ENCODE assay signal across 22 cellular contexts in genomic region chr18:62810682-62811081, GRCh38.
"Had no signal": no experiment of that assay in that cellular context is flagged by ENCODE, and none has a peak within 500 bp of the region (broad histone marks: within the 10 kb centered on the region; RNA-seq: fewer than 3 reads in every experiment).

No MANE protein-coding gene starts in this region.

- H3K9me3 ChIP-seq: esophagus squamous epithelium, neutrophil, pancreas, right lobe of liver, thoracic aorta, tibial nerve, upper lobe of left lung had no signal

- H3K27me3 Mint-ChIP-seq: effector memory CD8-positive, alpha-beta T cell; memory B cell; progenitor cell of endocrine pancreas; stimulated activated naive B cell treated with anti-CD40 and anti-IgM and Interleukin-4, amounts not matched to agents 10 μg/mL and 1 μg/mL and 100 μg/mL, for 72 hours; stimulated activated naive CD8-positive, alpha-beta T cell treated with anti-CD3 and anti-CD28 coated beads, Interleukin-15, Interleukin-2, amounts not matched to agents 100 ng/mL and 50 ng/mL, for 24 hours had no signal

- H3K27ac Mint-ChIP-seq: effector memory CD8-positive, alpha-beta T cell; memory B cell; natural killer cell; progenitor cell of endocrine pancreas; stimulated activated naive B cell treated with anti-CD40 and anti-IgM and Interleukin-4, amounts not matched to agents 10 μg/mL and 1 μg/mL and 100 μg/mL, for 72 hours; stimulated activated naive CD8-positive, alpha-beta T cell treated with anti-CD3 and anti-CD28 coated beads, Interleukin-15, Interleukin-2, amounts not matched to agents 100 ng/mL and 50 ng/mL, for 24 hours had no signal

- H3K9me3 Mint-ChIP-seq: effector memory CD8-positive, alpha-beta T cell; natural killer cell; stimulated activated naive CD8-positive, alpha-beta T cell treated with anti-CD3 and anti-CD28 coated beads, Interleukin-15, Interleukin-2, amounts not matched to agents 100 ng/mL and 50 ng/mL, for 24 hours had no signal

- H3K36me3 ChIP-seq: esophagus squamous epithelium, neutrophil, pancreas, right lobe of liver, thoracic aorta, tibial nerve, upper lobe of left lung had no signal

- H3K27ac ChIP-seq: esophagus squamous epithelium, neutrophil, pancreas, right lobe of liver, thoracic aorta, tibial nerve, upper lobe of left lung had no signal

- H3K36me3 Mint-ChIP-seq: memory B cell, natural killer cell had no signal

- H3K4me3 ChIP-seq: esophagus squamous epithelium, lung, pancreas, right lobe of liver, thoracic aorta, tibial nerve, upper lobe of left lung had no signal

- DNase-seq: cortex of kidney; effector memory CD8-positive, alpha-beta T cell; erythroblast; esophagus squamous epithelium; foreskin melanocyte; kidney; natural killer cell; pancreas; right lobe of liver; small intestine; stimulated activated CD4-positive, alpha-beta T cell treated with anti-CD3 and anti-CD28 coated beads, Interleukin-15, amount 100 ng/mL, for 24 hours; stimulated activated CD4-positive, alpha-beta T cell treated with anti-CD3 and anti-CD28 coated beads, Interleukin-2, amount 100 ng/mL, for 48 hours; stimulated activated naive B cell treated with anti-CD40 and anti-IgM and Interleukin-4, amounts not matched to agents 10 μg/mL and 1 μg/mL and 100 μg/mL, for 72 hours; upper lobe of left lung had no signal

- H3K4me3 Mint-ChIP-seq: effector memory CD8-positive, alpha-beta T cell; memory B cell; natural killer cell; neural crest cell; stimulated activated naive B cell treated with anti-CD40 and anti-IgM and Interleukin-4, amounts not matched to agents 10 μg/mL and 1 μg/mL and 100 μg/mL, for 72 hours; stimulated activated naive CD8-positive, alpha-beta T cell treated with anti-CD3 and anti-CD28 coated beads, Interleukin-15, Interleukin-2, amounts not matched to agents 100 ng/mL and 50 ng/mL, for 24 hours had no signal

- H3K27me3 ChIP-seq: esophagus squamous epithelium, neutrophil, pancreas, right lobe of liver, tibial nerve, upper lobe of left lung had no signal
